ENCODE assay signal across 1 cellular context in the genomic region with DNA sequence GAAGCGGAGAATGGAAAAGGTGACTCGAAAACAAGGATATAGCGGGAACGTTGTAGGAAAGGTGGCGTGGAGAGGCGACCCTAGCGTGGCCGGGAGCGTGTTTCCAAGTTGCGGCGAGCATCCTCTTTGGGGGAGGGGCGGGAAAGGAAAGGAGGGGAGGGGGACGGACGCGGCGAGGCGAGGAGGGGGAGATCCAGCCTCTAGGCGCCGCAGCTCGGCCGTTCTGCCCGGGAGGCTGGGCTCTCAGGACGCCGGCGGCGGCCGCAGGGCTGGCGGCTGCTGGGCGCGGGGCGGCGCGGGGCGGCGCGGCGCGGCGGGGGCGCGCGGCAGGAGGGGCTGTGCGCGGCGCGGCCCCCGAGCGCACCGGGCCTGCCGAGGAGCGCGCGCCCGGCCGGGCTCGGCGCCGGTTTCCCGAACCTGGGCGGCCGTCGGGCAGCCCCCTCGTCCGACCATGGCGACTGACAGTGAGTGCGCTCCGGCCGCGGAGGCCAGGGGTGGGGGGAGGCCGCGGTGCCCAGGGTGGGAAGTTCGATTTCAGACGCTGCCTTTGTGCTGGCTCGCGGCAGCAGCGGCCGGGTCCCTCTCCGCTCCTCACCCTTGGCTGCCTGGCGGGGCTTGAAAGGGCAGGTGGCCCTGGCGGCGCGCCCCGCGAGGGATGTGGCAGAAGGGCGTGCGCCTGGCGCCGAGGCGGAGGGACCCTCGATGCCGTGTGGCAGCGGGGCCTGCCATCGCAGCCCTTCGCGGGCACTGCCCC.
TF ChIP-seq lines count a peak whose summit lies in the region.

A gene (plus strand): TSS at position 357 of the 754 bp plus-strand sequence.

TF ChIP-seq in IMR-90, 13 proteins besides CTCF, POLR2A, EP300 and RAD21:
- TF ChIP-seq NFE2L2 (IDR thresholded peaks at IDR 0.05; ENCODE audit: low read depth, low read length) (no peak), MXI1 (IDR thresholded peaks at IDR 0.05; ENCODE audit: borderline replicate concordance, low read depth, low read length) (no peak), MAFK (IDR thresholded peaks at IDR 0.05; ENCODE audit: low read depth, low read length) (no peak), CHD1 (IDR thresholded peaks at IDR 0.05; ENCODE audit: low read depth, low read length) (no peak), SMC3 (IDR thresholded peaks at IDR 0.05; ENCODE audit: low read depth, low read length) (no peak), RFX5 (IDR thresholded peaks at IDR 0.05; ENCODE audit: low read depth, low read length) (no peak), BHLHE40 (IDR thresholded peaks at IDR 0.05; ENCODE audit: low read depth, low read length) (no peak), RCOR1 (IDR thresholded peaks at IDR 0.05; ENCODE audit: insufficient replicate concordance, low read length) (no peak), FOS (IDR thresholded peaks at IDR 0.05; ENCODE audit: low read depth, low read length) (no peak), MAZ (IDR thresholded peaks at IDR 0.05; ENCODE audit: borderline replicate concordance, low read depth, low read length) (no peak; the same call in 1 of the 2 replicates)
- TF ChIP-seq, protein P1, sequence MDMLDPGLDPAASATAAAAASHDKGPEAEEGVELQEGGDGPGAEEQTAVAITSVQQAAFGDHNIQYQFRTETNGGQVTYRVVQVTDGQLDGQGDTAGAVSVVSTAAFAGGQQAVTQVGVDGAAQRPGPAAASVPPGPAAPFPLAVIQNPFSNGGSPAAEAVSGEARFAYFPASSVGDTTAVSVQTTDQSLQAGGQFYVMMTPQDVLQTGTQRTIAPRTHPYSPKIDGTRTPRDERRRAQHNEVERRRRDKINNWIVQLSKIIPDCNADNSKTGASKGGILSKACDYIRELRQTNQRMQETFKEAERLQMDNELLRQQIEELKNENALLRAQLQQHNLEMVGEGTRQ (IDR thresholded peaks at IDR 0.05; ENCODE audit: low read depth, low read length): no peak
- TF ChIP-seq, protein P2, sequence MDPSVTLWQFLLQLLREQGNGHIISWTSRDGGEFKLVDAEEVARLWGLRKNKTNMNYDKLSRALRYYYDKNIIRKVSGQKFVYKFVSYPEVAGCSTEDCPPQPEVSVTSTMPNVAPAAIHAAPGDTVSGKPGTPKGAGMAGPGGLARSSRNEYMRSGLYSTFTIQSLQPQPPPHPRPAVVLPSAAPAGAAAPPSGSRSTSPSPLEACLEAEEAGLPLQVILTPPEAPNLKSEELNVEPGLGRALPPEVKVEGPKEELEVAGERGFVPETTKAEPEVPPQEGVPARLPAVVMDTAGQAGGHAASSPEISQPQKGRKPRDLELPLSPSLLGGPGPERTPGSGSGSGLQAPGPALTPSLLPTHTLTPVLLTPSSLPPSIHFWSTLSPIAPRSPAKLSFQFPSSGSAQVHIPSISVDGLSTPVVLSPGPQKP (IDR thresholded peaks at IDR 0.05; ENCODE audit: borderline replicate concordance, low read depth, low read length): no peak
